In genomic region chr3:148975696-148976095, GRCh38 we compare ENCODE assay signal across 25 cellular contexts. TPM values are rescaled to one million over a fixed set of nuclear protein-coding genes. Genes with fewer than 3 reads are reported as not detected.
DNase-seq lines count a peak whose midpoint lies in the region; ATAC-seq and TF ChIP-seq lines count a peak whose summit lies in the region.
"Had no signal": no experiment of that assay in that cellular context is flagged by ENCODE, and none has a peak within 500 bp of the region (broad histone marks: within the 10 kb centered on the region; RNA-seq: fewer than 3 reads in every experiment).

No MANE protein-coding gene starts in this region.

- H3K27me3 Mint-ChIP-seq in MCF 10A (ENCODE audit: insufficient read depth, unreplicated experiment): peaks cover 17% of the 10 kb centered on the region

- no peak for TF ChIP-seq EP300 in sigmoid colon (IDR thresholded peaks at IDR 0.05)

- no peak overlapping the region for H3K4me3 ChIP-seq in breast epithelium
- no peak overlapping the region for H3K4me3 ChIP-seq in sigmoid colon
- H3K4me3 ChIP-seq: HAP-1, tibial nerve had no signal

- no peak overlapping the region for H3K27ac Mint-ChIP-seq in MCF 10A (ENCODE audit: low read depth, unreplicated experiment)
- H3K27ac Mint-ChIP-seq: activated CD4-positive, alpha-beta memory T cell treated with anti-CD3 and anti-CD28 coated beads for 36 hours; activated naive CD4-positive, alpha-beta T cell treated with anti-CD3 and anti-CD28 coated beads, Interleukin-2, amount 10 ng/mL, durations not matched to agents 7 days and 5 days; naive B cell; WTC11 had no signal

- no peaks in the 10 kb centered on the region for H3K36me3 Mint-ChIP-seq in MCF 10A (ENCODE audit: insufficient read depth, unreplicated experiment)
- H3K36me3 Mint-ChIP-seq: activated CD4-positive, alpha-beta memory T cell treated with anti-CD3 and anti-CD28 coated beads for 36 hours; activated naive CD4-positive, alpha-beta T cell treated with anti-CD3 and anti-CD28 coated beads, Interleukin-2, amount 10 ng/mL, durations not matched to agents 7 days and 5 days; naive B cell had no signal

- H3K9me3 ChIP-seq in breast epithelium (no peaks in the 10 kb centered on the region), sigmoid colon (no peaks in the 10 kb centered on the region)
- H3K9me3 ChIP-seq: HAP-1, tibial nerve had no signal

- POLR2A ChIA-PET in MCF 10A (lab: Yijun Ruan, JAX): interaction anchor here (0.7 kb wide), 1 partner anchor 15 kb away, joined by 3 read pairs; no protein-coding TSS in a partner anchor

- DNase-seq in breast epithelium (ENCODE audit: low spot score in 2 of 2) (no peak), MCF 10A (ENCODE audit: unreplicated experiment) (no peak), left lobe of liver (ENCODE audit: low spot score) (no peak), sigmoid colon (no peak), cerebellar cortex (ENCODE audit: low spot score) (no peak), NCI-H2107 (lab: John Stamatoyannopoulos, UW) (no peak), retina (no peak)
- DNase-seq in activated CD4-positive, alpha-beta T cell treated with anti-CD3 and anti-CD28 coated beads, Interleukin-2, amount 50 U/mL, for 4 hours: no peak
- DNase-seq: activated CD4-positive, alpha-beta memory T cell treated with anti-CD3 and anti-CD28 coated beads for 36 hours; activated naive CD4-positive, alpha-beta T cell treated with anti-CD3 and anti-CD28 coated beads, Interleukin-2, amount 10 ng/mL, durations not matched to agents 7 days and 5 days; activated T-cell treated with anti-CD3 and anti-CD28 coated beads, Interleukin-2, amount 50 U/mL, for 4 hours; effector CD8-positive, alpha-beta T cell; head of caudate nucleus; naive B cell; NCI-H2081; NCI-H510A; RPMI8226; small intestine; stimulated activated naive CD4-positive, alpha-beta T cell had no signal

- CTCF ChIA-PET in MCF 10A (lab: Yijun Ruan, JAX): interaction anchor here (0.5 to 1.3 kb wide), 2 partner anchors 21 to 31 kb away, joined by 3 to 5 read pairs; no protein-coding TSS in a partner anchor

- peak overlapping the region; percentile 22 to 32 for H3K27ac ChIP-seq in breast epithelium
- peak overlapping the region; percentile 48 to 73 (median 68) for H3K27ac ChIP-seq in sigmoid colon
- H3K27ac ChIP-seq: 22Rv1, KMS-11 had no signal

- peak; percentile 12 for ATAC-seq in left lobe of liver
- ATAC-seq: activated T-cell treated with anti-CD3 and anti-CD28 coated beads, Interleukin-2, amount 50 U/mL, for 4 hours; esophagus mucosa; WTC11 had no signal

- no peaks in the 10 kb centered on the region for H3K27me3 ChIP-seq in breast epithelium
- no peaks in the 10 kb centered on the region for H3K27me3 ChIP-seq in sigmoid colon
- H3K27me3 ChIP-seq: tibial nerve had no signal

- no TSS peak for BruUV-seq in MCF 10A (replicated peaks; lab: Mats Ljungman, UMichigan)

- H3K36me3 ChIP-seq in breast epithelium (no peaks in the 10 kb centered on the region), sigmoid colon (no peaks in the 10 kb centered on the region)
- H3K36me3 ChIP-seq: HAP-1, tibial nerve had no signal

- TF ChIP-seq CTCF in breast epithelium (IDR thresholded peaks at IDR 0.05): no peak
- no peak for TF ChIP-seq CTCF in MCF 10A (IDR thresholded peaks at IDR 0.05; ENCODE audit: unreplicated experiment)
- TF ChIP-seq CTCF in sigmoid colon (IDR thresholded peaks at IDR 0.05): no peak

- H3K9me3 Mint-ChIP-seq in MCF 10A (ENCODE audit: unreplicated experiment): no peaks in the 10 kb centered on the region
- H3K9me3 Mint-ChIP-seq: activated CD4-positive, alpha-beta memory T cell treated with anti-CD3 and anti-CD28 coated beads for 36 hours; activated naive CD4-positive, alpha-beta T cell treated with anti-CD3 and anti-CD28 coated beads, Interleukin-2, amount 10 ng/mL, durations not matched to agents 7 days and 5 days; activated T-cell treated with anti-CD3 and anti-CD28 coated beads, Interleukin-2, amount 50 U/mL, for 4 hours had no signal

- WGBS in sigmoid colon, 2 donors: 89% methylated on average over 6 of the region's 6 CpGs

- H3K4me1 ChIP-seq in breast epithelium (no peaks in the 10 kb centered on the region), sigmoid colon (peaks cover 0 to 28% (median 20%) of the 10 kb centered on the region in 4 donors)
- H3K4me1 ChIP-seq: HAP-1 had no signal

- intact Hi-C loops in breast epithelium (cut with DNase I; ENCODE audit: low total_unique reads): no loop called here
- intact Hi-C loops in MCF 10A (cut with micrococcal nuclease): no loop called here
- intact Hi-C loops in sigmoid colon (cut with DNase I): loop anchor here (2.0 kb wide), 1 partner anchor 15 kb away; no protein-coding TSS in a partner anchor

- TF ChIP-seq POLR2A in breast epithelium (IDR thresholded peaks at IDR 0.05) (no peak), sigmoid colon (IDR thresholded peaks at IDR 0.05) (no peak)

- no peaks in the 10 kb centered on the region for H3K4me1 Mint-ChIP-seq in MCF 10A (ENCODE audit: insufficient read depth, unreplicated experiment)
- H3K4me1 Mint-ChIP-seq: WTC11 had no signal

- H3K4me3 Mint-ChIP-seq in MCF 10A (ENCODE audit: unreplicated experiment): no peak overlapping the region
- H3K4me3 Mint-ChIP-seq: activated CD4-positive, alpha-beta memory T cell treated with anti-CD3 and anti-CD28 coated beads for 36 hours; activated naive CD4-positive, alpha-beta T cell treated with anti-CD3 and anti-CD28 coated beads, Interleukin-2, amount 10 ng/mL, durations not matched to agents 7 days and 5 days; activated T-cell treated with anti-CD3 and anti-CD28 coated beads, Interleukin-2, amount 50 U/mL, for 4 hours; naive B cell; WTC11 had no signal

RNA-seq across cellular contexts. Expression of gene GYG1, which starts 15.6 kb away (rescaled TPM):
- total RNA-seq in breast epithelium: 10 to 100 TPM; 25.8 to 36.1 (median 35.9) TPM
- total RNA-seq in MCF 10A (2022): 22.3 and 25.4 TPM in 2 replicates
- 6.6 TPM for total RNA-seq in left lobe of liver
- total RNA-seq in sigmoid colon: 100 to 1,000 TPM; 142 to 213 (median 186) TPM
- 10 to 100 TPM; 31.8 to 36.0 (median 34.7) TPM for polyA plus RNA-seq in sigmoid colon
